ENCODE assay signal across 22 cellular contexts in genomic region chr17:4035081-4035680, GRCh38.
DNase-seq lines count a peak whose midpoint lies in the region; ATAC-seq and TF ChIP-seq lines count a peak whose summit lies in the region.
"Had no signal": no experiment of that assay in that cellular context is flagged by ENCODE, and none has a peak within 500 bp of the region (broad histone marks: within the 10 kb centered on the region; RNA-seq: fewer than 3 reads in every experiment).

No MANE protein-coding gene starts in this region.

- POLR2A ChIA-PET in activated CD8-positive, alpha-beta T cell treated with anti-CD3 and anti-CD28 coated beads for 36 hours (lab: Charles Lee): no interaction called here
- POLR2A ChIA-PET in activated CD8-positive, alpha-beta T cell treated with anti-CD3 and anti-CD28 coated beads, Interleukin-2, amount 10 ng/mL, durations not matched to agents 7 days and 5 days (lab: Charles Lee): no interaction called here
- POLR2A ChIA-PET in CD8-positive, alpha-beta memory T cell (lab: Charles Lee): no interaction called here

- no peaks in the 10 kb centered on the region for H3K27me3 ChIP-seq in CD8-positive, alpha-beta memory T cell (ENCODE audit: insufficient read depth, low read length, poor library complexity, severe bottlenecking)
- H3K27me3 ChIP-seq: esophagus squamous epithelium, SJCRH30, transverse colon had no signal

- peak overlapping the region; percentile 35 for H3K27ac Mint-ChIP-seq in activated CD8-positive, alpha-beta T cell treated with anti-CD3 and anti-CD28 coated beads for 36 hours
- no peak overlapping the region for H3K27ac Mint-ChIP-seq in activated CD8-positive, alpha-beta T cell treated with anti-CD3 and anti-CD28 coated beads, Interleukin-2, amount 10 ng/mL, durations not matched to agents 7 days and 5 days
- peak overlapping the region; percentile 59 for H3K27ac Mint-ChIP-seq in central memory CD8-positive, alpha-beta T cell (ENCODE audit: low read depth)
- peak overlapping the region in 3 of 8 donors; percentile 51 to 74 (median 63) for H3K27ac Mint-ChIP-seq in CD8-positive, alpha-beta memory T cell
- H3K27ac Mint-ChIP-seq: activated CD4-positive, alpha-beta memory T cell treated with anti-CD3 and anti-CD28 coated beads for 36 hours; dendritic cell treated with granulocyte-macrophage colony-stimulating factor and Interleukin-4, amounts not matched to agents 40 ng/mL and 50 ng/mL, for 4 days; IgD-negative memory B cell had no signal

- H3K27me3 Mint-ChIP-seq in activated CD8-positive, alpha-beta T cell treated with anti-CD3 and anti-CD28 coated beads for 36 hours: no peaks in the 10 kb centered on the region
- H3K27me3 Mint-ChIP-seq in activated CD8-positive, alpha-beta T cell treated with anti-CD3 and anti-CD28 coated beads, Interleukin-2, amount 10 ng/mL, durations not matched to agents 7 days and 5 days (ENCODE audit: low read depth): no peaks in the 10 kb centered on the region
- H3K27me3 Mint-ChIP-seq in central memory CD8-positive, alpha-beta T cell: no peaks in the 10 kb centered on the region
- no peaks in the 10 kb centered on the region for H3K27me3 Mint-ChIP-seq in CD8-positive, alpha-beta memory T cell
- H3K27me3 Mint-ChIP-seq: activated CD4-positive, alpha-beta memory T cell treated with anti-CD3 and anti-CD28 coated beads for 36 hours; CD4-positive, CD25-positive, alpha-beta regulatory T cell; dendritic cell treated with granulocyte-macrophage colony-stimulating factor and Interleukin-4, amounts not matched to agents 40 ng/mL and 50 ng/mL, for 4 days; IgD-negative memory B cell had no signal

- intact Hi-C loops in activated CD8-positive, alpha-beta T cell treated with anti-CD3 and anti-CD28 coated beads for 36 hours (cut with micrococcal nuclease): no loop called here

- ATAC-seq in activated CD8-positive, alpha-beta T cell treated with anti-CD3 and anti-CD28 coated beads for 36 hours: no peak
- no peak for ATAC-seq in activated CD8-positive, alpha-beta T cell treated with anti-CD3 and anti-CD28 coated beads, Interleukin-2, amount 10 ng/mL, durations not matched to agents 7 days and 5 days
- ATAC-seq in central memory CD8-positive, alpha-beta T cell (replicated peaks; ENCODE audit: extremely low read depth, poor library complexity, severe bottlenecking): no peak
- no peak for ATAC-seq in GM18909 (IDR thresholded peaks at IDR 0.05; ENCODE audit: poor library complexity, unreplicated experiment)

- H3K4me1 ChIP-seq in CD8-positive, alpha-beta memory T cell (ENCODE audit: insufficient read depth, low read length): no peaks in the 10 kb centered on the region
- H3K4me1 ChIP-seq: esophagus squamous epithelium, transverse colon had no signal

- no peak for TF ChIP-seq CTCF in activated CD8-positive, alpha-beta T cell treated with anti-CD3 and anti-CD28 coated beads for 36 hours (IDR thresholded peaks at IDR 0.05)
- 0 out of 2 replicates have a peak, but pooled peaks have one; percentile 4 for TF ChIP-seq CTCF in LNCaP clone FGC (IDR thresholded peaks at IDR 0.05; ENCODE audit: control insufficient read depth, extremely low read depth, insufficient read depth)
- peak; percentile 6 for TF ChIP-seq CTCF in retinal pigment epithelial cell (conservative IDR thresholded peaks at IDR 0.05; ENCODE audit: low read depth, low read length)

- no peak for DNase-seq in activated CD8-positive, alpha-beta T cell treated with anti-CD3 and anti-CD28 coated beads for 36 hours
- DNase-seq in activated CD8-positive, alpha-beta T cell treated with anti-CD3 and anti-CD28 coated beads, Interleukin-2, amount 10 ng/mL, durations not matched to agents 7 days and 5 days: no peak
- no peak for DNase-seq in LNCaP clone FGC (ENCODE audit: low read depth)
- DNase-seq in central memory CD8-positive, alpha-beta T cell (ENCODE audit: low spot score in 2 of 2): no peak
- no peak for DNase-seq in retinal pigment epithelial cell (ENCODE audit: low read depth)
- no peak for DNase-seq in CD8-positive, alpha-beta memory T cell
- DNase-seq in NCI-H1092 treated with DMSO at 0.1 percent for 48 hours (lab: John Stamatoyannopoulos, UW): no peak
- DNase-seq: activated CD4-positive, alpha-beta memory T cell treated with anti-CD3 and anti-CD28 coated beads for 36 hours; activated effector memory CD4-positive, alpha-beta T cell treated with anti-CD3 and anti-CD28 coated beads, Interleukin-2, amount 50 U/mL, for 16 hours; esophagus squamous epithelium; midbrain; NCI-H1417; NCI-H226; nucleus accumbens; SJCRH30; stimulated activated CD4-positive, alpha-beta T cell treated with anti-CD3 and anti-CD28 coated beads, Interleukin-4, amount 100 ng/mL, for 1 hour; stimulated activated CD8-positive, alpha-beta memory T cell treated with anti-CD3 and anti-CD28 coated beads, Interleukin-4, amount 100 ng/mL, for 48 hours; transverse colon had no signal

- no peaks in the 10 kb centered on the region for H3K9me3 ChIP-seq in CD8-positive, alpha-beta memory T cell (ENCODE audit: low read length)
- H3K9me3 ChIP-seq: esophagus squamous epithelium, SJCRH30, transverse colon had no signal

- H3K27ac ChIP-seq in CD8-positive, alpha-beta memory T cell (ENCODE audit: low read depth, low read length): no peak overlapping the region
- H3K27ac ChIP-seq: esophagus squamous epithelium, SJCRH30 had no signal

- CTCF ChIA-PET in activated CD8-positive, alpha-beta T cell treated with anti-CD3 and anti-CD28 coated beads for 36 hours (lab: Charles Lee): interaction anchor here (1.0 to 1.4 kb wide), 3 partner anchors 11 to 386 kb away, joined by 3 to 4 read pairs (median 4); no protein-coding TSS in a partner anchor
- CTCF ChIA-PET in activated CD8-positive, alpha-beta T cell treated with anti-CD3 and anti-CD28 coated beads, Interleukin-2, amount 10 ng/mL, durations not matched to agents 7 days and 5 days (lab: Charles Lee): interaction anchor here (1.3 kb wide), 1 partner anchor 37 kb away, joined by 4 read pairs; no protein-coding TSS in a partner anchor
- CTCF ChIA-PET in CD8-positive, alpha-beta memory T cell (lab: Charles Lee): interaction anchor here (1.4 kb wide), 1 partner anchor 9 kb away, joined by 5 read pairs; no protein-coding TSS in a partner anchor

- no peaks in the 10 kb centered on the region for H3K9me3 Mint-ChIP-seq in activated CD8-positive, alpha-beta T cell treated with anti-CD3 and anti-CD28 coated beads for 36 hours
- peaks cover under 1% of the 10 kb centered on the region for H3K9me3 Mint-ChIP-seq in activated CD8-positive, alpha-beta T cell treated with anti-CD3 and anti-CD28 coated beads, Interleukin-2, amount 10 ng/mL, durations not matched to agents 7 days and 5 days (ENCODE audit: insufficient read depth)
- no peaks in the 10 kb centered on the region for H3K9me3 Mint-ChIP-seq in central memory CD8-positive, alpha-beta T cell
- no peaks in the 10 kb centered on the region for H3K9me3 Mint-ChIP-seq in CD8-positive, alpha-beta memory T cell
- H3K9me3 Mint-ChIP-seq: activated CD4-positive, alpha-beta memory T cell treated with anti-CD3 and anti-CD28 coated beads for 36 hours; CD4-positive, CD25-positive, alpha-beta regulatory T cell; dendritic cell treated with granulocyte-macrophage colony-stimulating factor and Interleukin-4, amounts not matched to agents 40 ng/mL and 50 ng/mL, for 4 days; IgD-negative memory B cell had no signal

- no peak overlapping the region for H3K4me3 ChIP-seq in LNCaP clone FGC (ENCODE audit: low read depth, low read length)
- H3K4me3 ChIP-seq in retinal pigment epithelial cell (ENCODE audit: low read length): no peak overlapping the region
- no peak overlapping the region for H3K4me3 ChIP-seq in CD8-positive, alpha-beta memory T cell (ENCODE audit: low read length)
- H3K4me3 ChIP-seq: esophagus squamous epithelium, SJCRH30, transverse colon had no signal

- peaks cover 33% of the 10 kb centered on the region for H3K36me3 ChIP-seq in CD8-positive, alpha-beta memory T cell (ENCODE audit: insufficient read depth, low read length)

- H3K4me3 Mint-ChIP-seq in activated CD8-positive, alpha-beta T cell treated with anti-CD3 and anti-CD28 coated beads for 36 hours: no peak overlapping the region
- H3K4me3 Mint-ChIP-seq in activated CD8-positive, alpha-beta T cell treated with anti-CD3 and anti-CD28 coated beads, Interleukin-2, amount 10 ng/mL, durations not matched to agents 7 days and 5 days: no peak overlapping the region
- H3K4me3 Mint-ChIP-seq in central memory CD8-positive, alpha-beta T cell: no peak overlapping the region
- H3K4me3 Mint-ChIP-seq in CD8-positive, alpha-beta memory T cell: no peak overlapping the region
- H3K4me3 Mint-ChIP-seq: activated CD4-positive, alpha-beta memory T cell treated with anti-CD3 and anti-CD28 coated beads for 36 hours; CD4-positive, CD25-positive, alpha-beta regulatory T cell; dendritic cell treated with granulocyte-macrophage colony-stimulating factor and Interleukin-4, amounts not matched to agents 40 ng/mL and 50 ng/mL, for 4 days had no signal

- H3K36me3 Mint-ChIP-seq in activated CD8-positive, alpha-beta T cell treated with anti-CD3 and anti-CD28 coated beads for 36 hours (ENCODE audit: low read depth): peaks cover 27% of the 10 kb centered on the region
- peaks cover 46% of the 10 kb centered on the region for H3K36me3 Mint-ChIP-seq in activated CD8-positive, alpha-beta T cell treated with anti-CD3 and anti-CD28 coated beads, Interleukin-2, amount 10 ng/mL, durations not matched to agents 7 days and 5 days (ENCODE audit: low read depth)
- H3K36me3 Mint-ChIP-seq in central memory CD8-positive, alpha-beta T cell (ENCODE audit: insufficient read depth): peaks cover 55% of the 10 kb centered on the region
- H3K36me3 Mint-ChIP-seq in CD8-positive, alpha-beta memory T cell: peaks cover 15 to 83% (median 25%) of the 10 kb centered on the region in 3 donors

- peaks cover 3% of the 10 kb centered on the region for H3K4me1 Mint-ChIP-seq in activated CD8-positive, alpha-beta T cell treated with anti-CD3 and anti-CD28 coated beads for 36 hours (ENCODE audit: low read depth)
- H3K4me1 Mint-ChIP-seq in activated CD8-positive, alpha-beta T cell treated with anti-CD3 and anti-CD28 coated beads, Interleukin-2, amount 10 ng/mL, durations not matched to agents 7 days and 5 days (ENCODE audit: low read depth): peaks cover 4% of the 10 kb centered on the region
- H3K4me1 Mint-ChIP-seq in central memory CD8-positive, alpha-beta T cell: peaks cover 8% of the 10 kb centered on the region
- H3K4me1 Mint-ChIP-seq in CD8-positive, alpha-beta memory T cell: peaks cover 3 to 5% (median 3%) of the 10 kb centered on the region in 3 donors
- H3K4me1 Mint-ChIP-seq: IgD-negative memory B cell had no signal
